8 cellular contexts compared by ENCODE assay signal in the genomic region with DNA sequence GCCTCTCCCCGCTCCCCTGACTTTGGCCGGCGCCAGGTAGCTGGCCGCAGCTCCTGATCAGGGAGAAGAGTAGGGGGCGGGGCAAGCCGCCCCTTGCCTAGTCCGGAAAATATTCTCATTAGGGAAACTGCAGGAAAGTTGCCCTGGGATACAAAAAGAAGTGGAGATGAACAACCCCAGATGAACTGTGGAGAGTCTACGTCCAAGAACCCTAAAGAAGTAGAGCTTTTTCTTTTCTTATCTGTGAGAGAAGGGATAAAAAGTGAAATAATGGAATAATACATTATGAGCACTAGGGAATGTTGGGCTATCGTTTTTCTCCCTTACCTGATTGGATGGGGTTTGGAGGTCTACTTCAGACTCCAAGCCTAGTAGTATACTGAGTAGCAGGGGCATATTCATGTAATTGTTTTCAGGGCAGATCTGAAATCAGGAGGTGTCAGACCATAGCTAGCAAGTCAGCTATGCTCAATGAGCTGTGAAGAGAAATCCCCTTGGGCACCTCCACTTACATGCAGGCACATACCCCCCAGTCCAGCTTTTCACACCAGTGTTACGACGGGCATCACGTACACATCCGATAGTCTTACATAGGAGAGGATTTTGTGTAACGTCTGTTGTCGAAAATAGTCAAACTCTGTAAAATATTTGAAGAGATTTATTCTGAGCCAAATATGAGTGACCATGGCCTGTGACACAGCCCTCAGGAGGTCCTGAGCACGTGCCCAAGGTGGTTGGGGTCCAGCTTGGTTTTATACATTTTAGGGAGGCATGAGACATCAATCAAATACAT. TPM values are rescaled to one million over a fixed set of nuclear protein-coding genes. Genes with fewer than 3 reads are reported as not detected.
A peak's percentile ranks its signal among the peaks of the same experiment; 100 is the strongest.
DNase-seq lines count a peak whose midpoint lies in the region; ATAC-seq and TF ChIP-seq lines count a peak whose summit lies in the region.

No MANE protein-coding gene starts in this region.

- H3K9ac ChIP-seq in BLaER1 = peak overlapping the region; percentile 86

- peak overlapping the region; percentile 95 for H3K4me2 ChIP-seq in BLaER1

- peak overlapping the region; percentile 93 for H3K27ac ChIP-seq in BLaER1
- peak overlapping the region; percentile 99 to 100 for H3K27ac ChIP-seq in breast epithelium

- intact Hi-C loops in breast epithelium (cut with DNase I; ENCODE audit: low total_unique reads) (no loop called here), mucosa of descending colon (cut with DNase I, micrococcal nuclease) (no loop called here)

- H3K27me3 ChIP-seq in BLaER1 (no peaks in the 10 kb centered on the region), breast epithelium (no peaks in the 10 kb centered on the region)

- peak; percentile 10 to 31 for DNase-seq in Kasumi-1 (lab: John Stamatoyannopoulos, UW)
- peak in 1 of 2 donors; percentile 68 for DNase-seq in breast epithelium (ENCODE audit: low spot score in 2 of 2)
- DNase-seq in mucosa of descending colon = no peak
- DNase-seq in HCEC 1CT = no peak
- no peak for DNase-seq in stimulated activated naive CD4-positive, alpha-beta T cell (lab: John Stamatoyannopoulos, UW)
- DNase-seq in stimulated activated CD4-positive, alpha-beta T cell treated with anti-CD3 and anti-CD28 coated beads, Interleukin-1b, Interleukin-23, amount 100 ng/mL, for 48 hours = no peak

- H3K4me1 ChIP-seq in BLaER1 (peaks cover 30% of the 10 kb centered on the region), breast epithelium (no peaks in the 10 kb centered on the region), mucosa of descending colon (ENCODE audit: low read depth) (peaks cover 16% of the 10 kb centered on the region)

- no peak for TF ChIP-seq POLR2A in breast epithelium (IDR thresholded peaks at IDR 0.05)

- H3K36me3 ChIP-seq in BLaER1 = peaks cover 9% of the 10 kb centered on the region
- H3K36me3 ChIP-seq in breast epithelium = no peaks in the 10 kb centered on the region
- H3K36me3 ChIP-seq in mucosa of descending colon (ENCODE audit: low read depth) = peaks cover 6% of the 10 kb centered on the region

- TF ChIP-seq CTCF in breast epithelium (IDR thresholded peaks at IDR 0.05) (no peak), mucosa of descending colon (IDR thresholded peaks at IDR 0.05) (no peak)

- H3K4me3 ChIP-seq in BLaER1 (peak overlapping the region; percentile 78), breast epithelium (peak overlapping the region; percentile 80 to 83 (median 81)), mucosa of descending colon (peak overlapping the region; percentile 51)

- H3K9me3 ChIP-seq in BLaER1 = no peaks in the 10 kb centered on the region
- H3K9me3 ChIP-seq in breast epithelium = no peaks in the 10 kb centered on the region
- no peaks in the 10 kb centered on the region for H3K9me3 ChIP-seq in mucosa of descending colon

- H4K20me1 ChIP-seq in BLaER1 = peaks cover 16% of the 10 kb centered on the region; the same call in 1 of the 2 replicates

- ATAC-seq in GM18868 (IDR thresholded peaks at IDR 0.05; ENCODE audit: unreplicated experiment) = peak; percentile 29
- no peak for ATAC-seq in mucosa of descending colon

RNA-seq across cellular contexts. Expression of gene DUSP10, which starts 1.7 kb away (rescaled TPM):
- total RNA-seq in breast epithelium (10 to 100 TPM; 15.5 to 33.2 (median 28.2) TPM), mucosa of descending colon (10 to 100 TPM in 1 of 3 donors, 1 to 10 TPM in 2; 1.9 to 27.2 (median 4.3) TPM)

Comparison
In these comparisons a context has a peak if more than half of its experiments do, and no peak if none do; other contexts are left out.
1. DNase-seq: peak in Kasumi-1 (2 of 2); none in mucosa of descending colon (0 of 3), HCEC 1CT (single experiment), stimulated activated naive CD4-positive, alpha-beta T cell (0 of 6) and stimulated activated CD4-positive, alpha-beta T cell treated with anti-CD3 and anti-CD28 coated beads, Interleukin-1b, Interleukin-23, amount 100 ng/mL, for 48 hours (single experiment).
2. Peak in every context shown above with its lines, with median percentiles within 50 percentile points of each other: H3K4me3 ChIP-seq.